In genomic region chr6:54419885-54420284, GRCh38 we compare ENCODE assay signal across 13 cellular contexts.
A peak's percentile ranks its signal among the peaks of the same experiment; 100 is the strongest.
DNase-seq lines count a peak whose midpoint lies in the region; ATAC-seq and TF ChIP-seq lines count a peak whose summit lies in the region.
"Had no signal": no experiment of that assay in that cellular context is flagged by ENCODE, and none has a peak within 500 bp of the region (broad histone marks: within the 10 kb centered on the region; RNA-seq: fewer than 3 reads in every experiment).

No MANE protein-coding gene starts in this region.

- H3K4me3 ChIP-seq in AG04449 (ENCODE audit: low read depth, low read length) (no peak overlapping the region), astrocyte of the spinal cord (ENCODE audit: low read depth, low read length) (no peak overlapping the region), kidney epithelial cell (ENCODE audit: low read depth, low read length) (no peak overlapping the region), tibial nerve (no peak overlapping the region)
- H3K4me3 ChIP-seq: suprapubic skin had no signal

- H3K4me1 ChIP-seq in tibial nerve, result no peaks in the 10 kb centered on the region
- H3K4me1 ChIP-seq: suprapubic skin had no signal

- CTCF ChIA-PET in AG04449 (lab: Yijun Ruan, JAX), result interaction anchor here (1.3 kb wide), 1 partner anchor 176 kb away, joined by 3 read pairs; no protein-coding TSS in a partner anchor

- no peak for TF ChIP-seq POLR2A in tibial nerve (IDR thresholded peaks at IDR 0.05)

- no peaks in the 10 kb centered on the region for H3K9me3 ChIP-seq in tibial nerve
- H3K9me3 ChIP-seq: suprapubic skin had no signal

- POLR2A ChIA-PET in AG04449 (lab: Yijun Ruan, JAX), result no interaction called here

- WGBS in tibial nerve, 2 donors, result 75% methylated on average over 3 of the region's 3 CpGs

- TF ChIP-seq CTCF in AG04449 (IDR thresholded peaks at IDR 0.05; ENCODE audit: insufficient read depth, low read length, missing control alignments) (no peak), astrocyte of the spinal cord (IDR thresholded peaks at IDR 0.05; ENCODE audit: low read depth, low read length) (no peak), kidney epithelial cell (IDR thresholded peaks at IDR 0.05; ENCODE audit: insufficient read depth, low read length, poor library complexity, severe bottlenecking) (no peak), tibial nerve (IDR thresholded peaks at IDR 0.05) (no peak)

- ATAC-seq in GM18519 (IDR thresholded peaks at IDR 0.05; ENCODE audit: low FRiP score, unreplicated experiment) (no peak), GM21528 (IDR thresholded peaks at IDR 0.05; ENCODE audit: low FRiP score, unreplicated experiment) (no peak)

- no peaks in the 10 kb centered on the region for H3K27me3 ChIP-seq in kidney epithelial cell (ENCODE audit: control insufficient read depth, insufficient read depth, low read length)
- H3K27me3 ChIP-seq in tibial nerve, result no peaks in the 10 kb centered on the region
- H3K27me3 ChIP-seq: suprapubic skin had no signal

- H3K27ac ChIP-seq in tibial nerve, result no peak overlapping the region
- H3K27ac ChIP-seq: suprapubic skin had no signal

- no peaks in the 10 kb centered on the region for H3K36me3 ChIP-seq in kidney epithelial cell (ENCODE audit: control insufficient read depth, insufficient read depth, low read length)
- H3K36me3 ChIP-seq in tibial nerve, result no peaks in the 10 kb centered on the region
- H3K36me3 ChIP-seq: suprapubic skin had no signal

- in situ Hi-C loops in astrocyte of the spinal cord (cut with HindIII; ENCODE audit: low sequenced_read_pairs), result no loop called here

- no peak for TF ChIP-seq EP300 in tibial nerve (IDR thresholded peaks at IDR 0.05)

- DNase-seq in AG04449 (ENCODE audit: low read depth, low spot score) (peak; percentile 71), HS-5 (ENCODE audit: low read depth) (peak; percentile 84), astrocyte of the spinal cord (ENCODE audit: low read depth, low spot score) (peak; percentile 92), kidney epithelial cell (ENCODE audit: low read depth) (peak; percentile 79), NCI-H82 treated with DMSO at 0.1 percent for 48 hours (lab: John Stamatoyannopoulos, UW; ENCODE audit: unreplicated experiment) (no peak), tibial nerve (ENCODE audit: low spot score in 2 of 2) (no peak)
- DNase-seq: activated CD4-positive, alpha-beta T cell treated with anti-CD3 and anti-CD28 coated beads for 4 hours; activated naive CD4-positive, alpha-beta T cell; KBM-7; stimulated activated CD4-positive, alpha-beta T cell treated with anti-CD3 and anti-CD28 coated beads, Interleukin-4, amount 100 ng/mL, for 4 hours had no signal

Comparison
In these comparisons a context has a peak if more than half of its experiments do, and no peak if none do; other contexts are left out.
1. DNase-seq: peak in AG04449 (single experiment), HS-5 (single experiment), astrocyte of the spinal cord (single experiment) and kidney epithelial cell (single experiment); none in NCI-H82 treated with DMSO at 0.1 percent for 48 hours (single experiment) and tibial nerve (0 of 2).